ENCODE assay signal across 22 cellular contexts in genomic region chrX:97850911-97851310, GRCh38.
"Had no signal": no experiment of that assay in that cellular context is flagged by ENCODE, and none has a peak within 500 bp of the region (broad histone marks: within the 10 kb centered on the region; RNA-seq: fewer than 3 reads in every experiment).

No MANE protein-coding gene starts in this region.

- ATAC-seq: left cardiac atrium; left lung; naive thymus-derived CD4-positive, alpha-beta T cell; right cardiac atrium; stimulated activated memory B cell treated with anti-CD40 and anti-IgM and Interleukin-4, amounts not matched to agents 10 μg/mL and 1 μg/mL and 100 μg/mL, for 72 hours; stimulated activated naive CD8-positive, alpha-beta T cell treated with anti-CD3 and anti-CD28 coated beads, Interleukin-15, Interleukin-2, amounts not matched to agents 100 U/mL and 50 U/mL, for 24 hours had no signal

- H3K9me3 ChIP-seq: left lung, prostate gland, sigmoid colon, testis, tibial artery had no signal

- H3K27me3 ChIP-seq: left lung, sigmoid colon, spleen, testis, tibial artery had no signal

- H3K36me3 ChIP-seq: left lung, prostate gland, sigmoid colon, spleen, tibial artery had no signal

- H3K4me1 ChIP-seq: left lung, prostate gland, spleen, testis, tibial artery had no signal

- DNase-seq: dorsolateral prefrontal cortex; effector CD4-positive, alpha-beta T cell; head of caudate nucleus; left cardiac atrium; left lung; mesendoderm; midbrain; naive thymus-derived CD4-positive, alpha-beta T cell; nucleus accumbens; right cardiac atrium; sigmoid colon; spleen; stimulated activated CD4-positive, alpha-beta T cell treated with anti-CD3 and anti-CD28 coated beads, Interleukin-4, amount 100 ng/mL, for 4 hours; stimulated activated naive CD8-positive, alpha-beta T cell treated with anti-CD3 and anti-CD28 coated beads, Interleukin-15, Interleukin-2, amounts not matched to agents 100 U/mL and 50 U/mL, for 24 hours; substantia nigra; testis; tibial artery had no signal

- FAIRE-seq: colon, frontal cortex, keratinocyte had no signal

- H3K27ac ChIP-seq: dorsolateral prefrontal cortex, left lung, prostate gland, sigmoid colon, spleen, testis, tibial artery had no signal

- H3K4me3 ChIP-seq: dorsolateral prefrontal cortex, left lung, prostate gland, sigmoid colon, spleen, testis, tibial artery had no signal
